Comparison of ENCODE assay signal across 11 cellular contexts in genomic region chr17:60102015-60102631, GRCh38. TPM values are rescaled to one million over a fixed set of nuclear protein-coding genes. Genes with fewer than 3 reads are reported as not detected.
A peak's percentile ranks its signal among the peaks of the same experiment; 100 is the strongest.
DNase-seq lines count a peak whose midpoint lies in the region; ATAC-seq and TF ChIP-seq lines count a peak whose summit lies in the region.
"Not testable (repeated sequence)": the region's sequence is repeated elsewhere in the genome, so short reads cannot be mapped to it uniquely, and the experiment has no call there.
"Had no signal": no experiment of that assay in that cellular context is flagged by ENCODE, and none has a peak within 500 bp of the region (broad histone marks: within the 10 kb centered on the region; RNA-seq: fewer than 3 reads in every experiment).

No MANE protein-coding gene starts in this region.

- H3K36me3 Mint-ChIP-seq in activated CD8-positive, alpha-beta memory T cell treated with anti-CD3 and anti-CD28 coated beads, Interleukin-2, amount 10 ng/mL, durations not matched to agents 7 days and 5 days; natural killer cell: not testable (repeated sequence)

- intact Hi-C loops in PC-9 (cut with micrococcal nuclease; ENCODE audit: unreplicated experiment) = loop anchor here (10.0 kb wide), 1 partner anchor 533 kb away; no protein-coding TSS in a partner anchor
- intact Hi-C loops in breast epithelium (cut with DNase I; ENCODE audit: low total_unique reads); Right ventricle myocardium superior (cut with DNase I): not testable (repeated sequence)
- intact Hi-C loops in natural killer cell (cut with micrococcal nuclease) = loop anchor here (10.0 kb wide), 1 partner anchor 187 kb away; no protein-coding TSS in a partner anchor

- TF ChIP-seq POLR2A in breast epithelium (IDR thresholded peaks at IDR 0.05); tibial nerve (IDR thresholded peaks at IDR 0.05): not testable (repeated sequence)

- not testable (repeated sequence) for H3K9me3 Mint-ChIP-seq in activated CD8-positive, alpha-beta memory T cell treated with anti-CD3 and anti-CD28 coated beads, Interleukin-2, amount 10 ng/mL, durations not matched to agents 7 days and 5 days (ENCODE audit: low read depth); natural killer cell

- not testable (repeated sequence) for H4K20me1 ChIP-seq in DOHH2 (ENCODE audit: control insufficient read depth, insufficient read depth, low read depth, low read length); PC-9 (ENCODE audit: insufficient read depth)

- H3K79me2 ChIP-seq in DOHH2 (ENCODE audit: control insufficient read depth, low read length); PC-9 (ENCODE audit: low read depth): not testable (repeated sequence)

- not testable (repeated sequence) for H3F3A ChIP-seq in DOHH2 (ENCODE audit: control insufficient read depth, insufficient read depth); PC-9 (ENCODE audit: insufficient read depth, low read depth)

- WGBS in tibial nerve, 2 donors = 31 to 32% methylated on average over 11 of the region's 11 CpGs

- not testable (repeated sequence) for TF ChIP-seq CTCF in DOHH2 (IDR thresholded peaks at IDR 0.05; ENCODE audit: low read depth, low read length, poor library complexity, severe bottlenecking); PC-9 (conservative IDR thresholded peaks at IDR 0.05); breast epithelium (IDR thresholded peaks at IDR 0.05); natural killer cell (IDR thresholded peaks at IDR 0.05); tibial nerve (IDR thresholded peaks at IDR 0.05)

- H3K4me2 ChIP-seq in DOHH2 (ENCODE audit: low read length) (peak overlapping the region; percentile 43), PC-9 (peak overlapping the region; percentile 39; the same call in 1 of the 2 replicates)

- H3K27me3 ChIP-seq in DOHH2 (ENCODE audit: control insufficient read depth, low read length) = peaks cover 13% of the 10 kb centered on the region; the same call in 1 of the 2 replicates
- H3K27me3 ChIP-seq in PC-9 (ENCODE audit: insufficient read depth, low read depth); breast epithelium; tibial nerve: not testable (repeated sequence)

- not testable (repeated sequence) for H3K27ac Mint-ChIP-seq in activated CD8-positive, alpha-beta memory T cell treated with anti-CD3 and anti-CD28 coated beads, Interleukin-2, amount 10 ng/mL, durations not matched to agents 7 days and 5 days; natural killer cell

- POLR2A ChIA-PET in HEK293T (lab: Yijun Ruan, JAX) (interaction anchor here (1.1 kb wide), 1 partner anchor 24 kb away, joined by 6 read pairs; the partner anchor contains the start of gene HEATR6), PC-9 (lab: Charles Lee; ENCODE audit: unreplicated experiment) (interaction anchor here (0.6 to 0.7 kb wide), 2 partner anchors 10 to 321 kb away, joined by 5 to 11 read pairs; no protein-coding TSS in a partner anchor)

- DNase-seq in HEK293T (ENCODE audit: extremely low spot score); PC-9; activated CD8-positive, alpha-beta memory T cell treated with anti-CD3 and anti-CD28 coated beads, Interleukin-2, amount 10 ng/mL, durations not matched to agents 7 days and 5 days; breast epithelium (ENCODE audit: low spot score in 2 of 2); Right ventricle myocardium superior; natural killer cell; tibial nerve (ENCODE audit: low spot score in 2 of 2): not testable (repeated sequence)

- CTCF ChIA-PET in HEK293T (lab: Yijun Ruan, JAX); PC-9 (lab: Charles Lee); activated CD8-positive, alpha-beta memory T cell treated with anti-CD3 and anti-CD28 coated beads, Interleukin-2, amount 10 ng/mL, durations not matched to agents 7 days and 5 days (lab: Charles Lee): not testable (repeated sequence)

- not testable (repeated sequence) for H3K9me2 ChIP-seq in DOHH2 (replicated peaks; ENCODE audit: control insufficient read depth, low read length); PC-9 (ENCODE audit: insufficient read depth)

- peaks cover 20% of the 10 kb centered on the region for H3K4me1 Mint-ChIP-seq in activated CD8-positive, alpha-beta memory T cell treated with anti-CD3 and anti-CD28 coated beads, Interleukin-2, amount 10 ng/mL, durations not matched to agents 7 days and 5 days
- peaks cover 6 to 18% of the 10 kb centered on the region in 2 donors for H3K4me1 Mint-ChIP-seq in natural killer cell

- peak overlapping the region; percentile 68; the same call in 1 of the 2 replicates for H2AFZ ChIP-seq in PC-9

- H3K4me3 ChIP-seq in DOHH2 (ENCODE audit: low read length) = peak overlapping the region; percentile 30; the same call in 1 of the 2 replicates
- H3K4me3 ChIP-seq in PC-9 = peak overlapping the region; percentile 32; the same call in 1 of the 2 replicates
- peak overlapping the region in 2 of 3 donors; percentile 15 to 51 for H3K4me3 ChIP-seq in breast epithelium
- peak overlapping the region in 2 of 4 donors; percentile 33 to 37 for H3K4me3 ChIP-seq in tibial nerve

- H3K27me3 Mint-ChIP-seq in activated CD8-positive, alpha-beta memory T cell treated with anti-CD3 and anti-CD28 coated beads, Interleukin-2, amount 10 ng/mL, durations not matched to agents 7 days and 5 days = peaks cover 49% of the 10 kb centered on the region
- peaks cover 14 to 26% of the 10 kb centered on the region in 2 donors for H3K27me3 Mint-ChIP-seq in natural killer cell (ENCODE audit: low read depth in 2 of 2)

- not testable (repeated sequence) for TF ChIP-seq EP300 in tibial nerve (IDR thresholded peaks at IDR 0.05)

- peaks cover 19% of the 10 kb centered on the region for H3K4me1 ChIP-seq in DOHH2 (ENCODE audit: control insufficient read depth, low read length)
- not testable (repeated sequence) for H3K4me1 ChIP-seq in PC-9 (replicated peaks; ENCODE audit: insufficient read depth); breast epithelium; tibial nerve

- BruUV-seq in PC-9 (replicated peaks; lab: Mats Ljungman, UMichigan) = not testable (repeated sequence)

- H3K36me3 ChIP-seq in DOHH2 (ENCODE audit: control insufficient read depth, low read length); PC-9 (ENCODE audit: low read depth); breast epithelium; tibial nerve: not testable (repeated sequence)

- not testable (repeated sequence) for ATAC-seq in activated CD8-positive, alpha-beta memory T cell treated with anti-CD3 and anti-CD28 coated beads, Interleukin-2, amount 10 ng/mL, durations not matched to agents 7 days and 5 days
- ATAC-seq in Right ventricle myocardium superior (ENCODE audit: poor library complexity) (peak; percentile 29), natural killer cell (peak in 1 of 3 donors; percentile 30)

- peak overlapping the region; percentile 63 for H3K4me3 Mint-ChIP-seq in activated CD8-positive, alpha-beta memory T cell treated with anti-CD3 and anti-CD28 coated beads, Interleukin-2, amount 10 ng/mL, durations not matched to agents 7 days and 5 days
- peak overlapping the region; percentile 40 for H3K4me3 Mint-ChIP-seq in natural killer cell

- not testable (repeated sequence) for H3K9me3 ChIP-seq in DOHH2 (ENCODE audit: control insufficient read depth, insufficient read depth, low read length); PC-9 (ENCODE audit: insufficient read depth, low read depth); breast epithelium; tibial nerve

- H3K27ac ChIP-seq in DOHH2 (ENCODE audit: low read depth, low read length); PC-9: not testable (repeated sequence)
- peak overlapping the region in 1 of 2 donors; percentile 22 for H3K27ac ChIP-seq in breast epithelium
- peak overlapping the region in 3 of 4 donors; percentile 50 to 70 (median 56) for H3K27ac ChIP-seq in tibial nerve

TF ChIP-seq in HEK293T, 16 proteins besides CTCF, POLR2A, EP300 and RAD21:
- peak; percentile 35; the same call in 1 of the 2 replicates for TF ChIP-seq L3MBTL2 (conservative IDR thresholded peaks at IDR 0.05)

RNA-seq across cellular contexts. Expression of gene HEATR6, which starts 23.4 kb away (rescaled TPM):
- total RNA-seq in PC-9 (2021) (11.7 and 14.7 TPM in 2 replicates), breast epithelium (10 to 100 TPM in 2 of 3 donors, 1 to 10 TPM in 1; 9.1 to 16.4 (median 16.1) TPM), Right ventricle myocardium superior (10.2 TPM), natural killer cell (10 to 100 TPM; 10.3 to 19.3 (median 15.3) TPM), tibial nerve (10 to 100 TPM; 16.0 to 28.9 (median 18.1) TPM)
- total RNA-seq in activated CD8-positive, alpha-beta memory T cell treated with anti-CD3 and anti-CD28 coated beads, Interleukin-2, amount 10 ng/mL, durations not matched to agents 7 days and 5 days = 10 to 100 TPM; 23.1 to 23.6 TPM

RNA-seq across cellular contexts. Expression of gene CA4, which starts 47.6 kb away (rescaled TPM):
- total RNA-seq in PC-9 (2021) (not detected in 2 replicates), breast epithelium (10 to 100 TPM in 2 of 3 donors, 1 to 10 TPM in 1; 4.7 to 46.5 (median 12.3) TPM), Right ventricle myocardium superior (15.1 TPM), natural killer cell (1 to 10 TPM in 1 of 3 donors, not detected in 2; 1.3 TPM), tibial nerve (1 to 10 TPM; 1.0 to 8.7 (median 2.3) TPM)
- not detected for total RNA-seq in activated CD8-positive, alpha-beta memory T cell treated with anti-CD3 and anti-CD28 coated beads, Interleukin-2, amount 10 ng/mL, durations not matched to agents 7 days and 5 days
- total RNA-seq: mesothelial cell of epicardium, osteocyte, PC-3 had no signal
